14 cellular contexts compared by ENCODE assay signal in genomic region chr3:85433334-85433733, GRCh38.
DNase-seq lines count a peak whose midpoint lies in the region; ATAC-seq, FAIRE-seq and TF ChIP-seq lines count a peak whose summit lies in the region.
"Had no signal": no experiment of that assay in that cellular context is flagged by ENCODE, and none has a peak within 500 bp of the region (broad histone marks: within the 10 kb centered on the region; RNA-seq: fewer than 3 reads in every experiment).

No MANE protein-coding gene starts in this region.

- no peaks in the 10 kb centered on the region for H3K27me3 Mint-ChIP-seq in astrocyte (ENCODE audit: low read depth, unreplicated experiment)
- H3K27me3 Mint-ChIP-seq: CD4-positive, CD25-positive, alpha-beta regulatory T cell had no signal

- H3K4me3 Mint-ChIP-seq in astrocyte (ENCODE audit: unreplicated experiment): no peak overlapping the region
- H3K4me3 Mint-ChIP-seq: CD4-positive, CD25-positive, alpha-beta regulatory T cell; H9 had no signal

- H3K27me3 ChIP-seq in astrocyte (ENCODE audit: insufficient read depth, low read length): no peaks in the 10 kb centered on the region
- no peaks in the 10 kb centered on the region for H3K27me3 ChIP-seq in fibroblast of lung (ENCODE audit: control insufficient read depth, insufficient read depth, low read length)
- H3K27me3 ChIP-seq in neuronal stem cell (ENCODE audit: control insufficient read depth in 3 of 3, insufficient read depth in 3 of 3, low read depth in 1 of 3, low read length in 3 of 3): no peaks in the 10 kb centered on the region
- H3K27me3 ChIP-seq: BLaER1 treated with 17β-estradiol and CSF1 and Interleukin-3, amounts not matched to agents 10 nM and 100 nM had no signal

- no peaks in the 10 kb centered on the region for H3K79me2 ChIP-seq in astrocyte (ENCODE audit: insufficient read depth, low read length)
- H3K79me2 ChIP-seq in fibroblast of lung (ENCODE audit: control insufficient read depth, insufficient read depth, low read length): no peaks in the 10 kb centered on the region

- no peak overlapping the region for H2BK120ac ChIP-seq in neuronal stem cell (ENCODE audit: low read depth, low read length)

- H3K9me3 ChIP-seq in astrocyte (ENCODE audit: insufficient read depth, low read depth, low read length) (no peaks in the 10 kb centered on the region), fibroblast of lung (ENCODE audit: control insufficient read depth, insufficient read depth, low read depth, low read length) (no peaks in the 10 kb centered on the region), neuronal stem cell (replicated peaks in 1 of 2; ENCODE audit: control insufficient read depth in 2 of 2, insufficient read depth in 1 of 2, low read depth in 1 of 2, low read length in 2 of 2) (no peaks in the 10 kb centered on the region)
- H3K9me3 ChIP-seq: BLaER1 treated with 17β-estradiol and CSF1 and Interleukin-3, amounts not matched to agents 10 nM and 100 nM had no signal

- H3K79me1 ChIP-seq in neuronal stem cell (ENCODE audit: low read depth, low read length): peaks cover 2% of the 10 kb centered on the region

- ATAC-seq in HG03097 (IDR thresholded peaks at IDR 0.05; ENCODE audit: low FRiP score, unreplicated experiment) (no peak), HG03175 (IDR thresholded peaks at IDR 0.05; ENCODE audit: unreplicated experiment) (no peak)

- H2BK12ac ChIP-seq in neuronal stem cell (ENCODE audit: low read length): no peak overlapping the region

- no peak for FAIRE-seq in astrocyte (lab: Jason Lieb, UNC)
- FAIRE-seq: GM12891 had no signal

- no peak overlapping the region for H4K8ac ChIP-seq in neuronal stem cell (ENCODE audit: low read depth, low read length)

- H3K23ac ChIP-seq in neuronal stem cell (ENCODE audit: low read depth, low read length, poor library complexity): no peak overlapping the region

- no peak overlapping the region for H4K91ac ChIP-seq in neuronal stem cell (ENCODE audit: low read depth, low read length, poor library complexity)

- H2BK15ac ChIP-seq in neuronal stem cell (ENCODE audit: low read length): no peak overlapping the region

- H3K4me1 ChIP-seq in astrocyte (ENCODE audit: insufficient read depth, low read length) (no peaks in the 10 kb centered on the region), fibroblast of lung (ENCODE audit: control insufficient read depth, extremely low read depth, insufficient read depth, low read length) (no peaks in the 10 kb centered on the region), neuronal stem cell (ENCODE audit: control insufficient read depth in 2 of 2, insufficient read depth in 1 of 2, low read depth in 1 of 2, low read length in 2 of 2) (no peaks in the 10 kb centered on the region)
- H3K4me1 ChIP-seq: BLaER1 treated with 17β-estradiol and CSF1 and Interleukin-3, amounts not matched to agents 10 nM and 100 nM had no signal

- H4K20me1 ChIP-seq in astrocyte (ENCODE audit: insufficient read depth, low read length): no peaks in the 10 kb centered on the region
- no peaks in the 10 kb centered on the region for H4K20me1 ChIP-seq in fibroblast of lung (ENCODE audit: control insufficient read depth, extremely low read depth, insufficient read depth, low read length)
- H4K20me1 ChIP-seq: BLaER1 treated with 17β-estradiol and CSF1 and Interleukin-3, amounts not matched to agents 10 nM and 100 nM had no signal

- peaks cover 11% of the 10 kb centered on the region for H3K4me1 Mint-ChIP-seq in astrocyte (ENCODE audit: low read depth, unreplicated experiment)
- H3K4me1 Mint-ChIP-seq: CD4-positive, CD25-positive, alpha-beta regulatory T cell had no signal

- H3K4me3 ChIP-seq in astrocyte (ENCODE audit: insufficient read depth, low read depth, low read length) (no peak overlapping the region), fibroblast of lung (replicated peaks in 1 of 4; ENCODE audit: control extremely low read depth in 1 of 4, insufficient read depth in 1 of 4, low read depth in 3 of 4, low read length in 4 of 4) (no peak overlapping the region), neuronal stem cell (ENCODE audit: low read length in 2 of 2) (no peak overlapping the region)
- H3K4me3 ChIP-seq: BLaER1 treated with 17β-estradiol and CSF1 and Interleukin-3, amounts not matched to agents 10 nM and 100 nM; GM23248 had no signal

- no peaks in the 10 kb centered on the region for H3K36me3 ChIP-seq in astrocyte (ENCODE audit: insufficient read depth, low read length)
- no peaks in the 10 kb centered on the region for H3K36me3 ChIP-seq in fibroblast of lung (ENCODE audit: control insufficient read depth, insufficient read depth, low read length)
- no peaks in the 10 kb centered on the region for H3K36me3 ChIP-seq in neuronal stem cell (replicated peaks in 1 of 2; ENCODE audit: control insufficient read depth in 2 of 2, insufficient read depth in 2 of 2, low read length in 2 of 2)
- H3K36me3 ChIP-seq: BLaER1 treated with 17β-estradiol and CSF1 and Interleukin-3, amounts not matched to agents 10 nM and 100 nM had no signal

- no peak for TF ChIP-seq CTCF in astrocyte (IDR thresholded peaks at IDR 0.05; ENCODE audit: insufficient read depth, low read depth, low read length)
- no peak for TF ChIP-seq CTCF in fibroblast of lung (conservative IDR thresholded peaks at IDR 0.05 in 1 of 2, IDR thresholded peaks at IDR 0.05 in 1 of 2; ENCODE audit: low read depth in 1 of 2, low read length in 2 of 2)

- no peak overlapping the region for H3K27ac Mint-ChIP-seq in astrocyte (ENCODE audit: unreplicated experiment)
- H3K27ac Mint-ChIP-seq: CD4-positive, CD25-positive, alpha-beta regulatory T cell; H9 had no signal

- H2AK5ac ChIP-seq in neuronal stem cell (ENCODE audit: low read depth, low read length): no peak overlapping the region

- no peak overlapping the region for H3K4me2 ChIP-seq in astrocyte (ENCODE audit: low read length)
- no peak overlapping the region for H3K4me2 ChIP-seq in fibroblast of lung (ENCODE audit: extremely low read depth, insufficient read depth, low read length)
- no peak overlapping the region for H3K4me2 ChIP-seq in neuronal stem cell (ENCODE audit: insufficient read depth, low read length, poor library complexity, severe bottlenecking)
- H3K4me2 ChIP-seq: BLaER1 treated with 17β-estradiol and CSF1 and Interleukin-3, amounts not matched to agents 10 nM and 100 nM had no signal

- H3K4ac ChIP-seq in neuronal stem cell (ENCODE audit: low read length): no peak overlapping the region

- DNase-seq in HS-5 (ENCODE audit: low read depth): peak; percentile 6
- peak; percentile 46 for DNase-seq in astrocyte (ENCODE audit: low read depth)
- DNase-seq in fibroblast of lung (ENCODE audit: low read depth in 2 of 2): peak; percentile 4 to 63
- peak; percentile 4 for DNase-seq in renal cortical epithelial cell (ENCODE audit: low read depth)
- DNase-seq in NCI-H526 (lab: John Stamatoyannopoulos, UW): no peak
- no peak for DNase-seq in neuronal stem cell (ENCODE audit: low spot score)
- DNase-seq: ACHN; CD4-positive, CD25-positive, alpha-beta regulatory T cell; GM23248; H9 had no signal

- WGBS in neuronal stem cell (ENCODE audit: extremely low coverage in 2 of 2, insufficient read length in 2 of 2, insufficient replicate concordance in 1 of 2), 2 donors: no CpG with 5 or more reads among the region's 2 CpGs

- no peak overlapping the region for H3K9ac ChIP-seq in astrocyte (ENCODE audit: low read length)
- H3K9ac ChIP-seq in fibroblast of lung (ENCODE audit: insufficient read depth, low read length): no peak overlapping the region
- H3K9ac ChIP-seq in neuronal stem cell (ENCODE audit: low read depth, low read length, poor library complexity): no peak overlapping the region
- H3K9ac ChIP-seq: BLaER1 treated with 17β-estradiol and CSF1 and Interleukin-3, amounts not matched to agents 10 nM and 100 nM; GM23248 had no signal

- H3K18ac ChIP-seq in neuronal stem cell (ENCODE audit: low read length): no peak overlapping the region

- H2BK5ac ChIP-seq in neuronal stem cell (ENCODE audit: low read length): no peak overlapping the region

- no peaks in the 10 kb centered on the region for H3K36me3 Mint-ChIP-seq in astrocyte (ENCODE audit: low read depth, unreplicated experiment)
- H3K36me3 Mint-ChIP-seq: CD4-positive, CD25-positive, alpha-beta regulatory T cell had no signal

- no peaks in the 10 kb centered on the region for H3K9me3 Mint-ChIP-seq in astrocyte (ENCODE audit: unreplicated experiment)

- H3K27ac ChIP-seq in astrocyte (ENCODE audit: low read depth, low read length) (no peak overlapping the region), fibroblast of lung (ENCODE audit: insufficient read depth, low read length) (no peak overlapping the region), neuronal stem cell (replicated peaks; ENCODE audit: low read length) (no peak overlapping the region)
- H3K27ac ChIP-seq: BLaER1 treated with 17β-estradiol and CSF1 and Interleukin-3, amounts not matched to agents 10 nM and 100 nM; GM23248 had no signal

- no peak overlapping the region for H2AFZ ChIP-seq in astrocyte (ENCODE audit: low read depth, low read length)
- no peak overlapping the region for H2AFZ ChIP-seq in fibroblast of lung (ENCODE audit: low read length)
- H2AFZ ChIP-seq in neuronal stem cell (ENCODE audit: low read length): no peak overlapping the region
- H2AFZ ChIP-seq: GM23248 had no signal

- H3K14ac ChIP-seq in neuronal stem cell (ENCODE audit: low read length): no peak overlapping the region

Comparison
In these comparisons a context has a peak if more than half of its experiments do, and no peak if none do; other contexts are left out.
1. DNase-seq: peak in HS-5 (single experiment), astrocyte (single experiment), fibroblast of lung (2 of 2) and renal cortical epithelial cell (single experiment); none in NCI-H526 (0 of 2) and neuronal stem cell (single experiment).